ENCODE assay signal across 1 cellular context in the genomic region with DNA sequence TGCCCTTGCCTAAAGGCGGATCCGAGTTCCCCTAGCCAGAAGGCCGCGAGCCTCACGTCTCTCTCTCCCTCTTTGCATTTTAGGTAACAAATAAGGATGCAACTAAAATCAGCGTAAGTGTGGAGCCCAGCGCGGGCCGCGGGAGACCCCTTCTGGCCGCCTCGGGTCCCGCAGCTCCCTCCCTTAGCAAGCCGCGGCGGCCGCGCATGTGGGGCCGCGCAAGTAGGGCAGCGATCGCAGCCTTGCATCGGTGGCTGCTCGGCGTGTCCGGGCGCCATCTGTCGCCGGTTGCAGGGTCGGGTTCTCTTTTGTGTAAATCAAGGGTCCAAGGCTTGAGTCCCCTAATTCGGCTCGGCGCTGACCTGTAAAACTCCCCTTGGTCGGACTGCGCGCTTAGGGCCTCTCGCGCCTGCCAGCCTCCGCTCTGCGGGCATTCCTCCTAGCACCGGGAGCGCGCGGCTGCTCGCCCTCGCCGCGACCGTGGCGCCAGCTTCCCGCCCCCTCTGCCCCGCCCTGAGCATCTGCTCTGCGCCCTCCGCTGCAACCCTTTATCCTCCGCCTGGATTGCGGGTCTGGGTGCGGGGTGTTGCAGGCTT.
TF ChIP-seq lines count a peak whose summit lies in the region.

No MANE protein-coding gene starts in this region.

TF ChIP-seq in HEK293, 187 proteins besides CTCF, POLR2A, EP300 and RAD21 (continued from another document):
- TF ChIP-seq ZNF555 (tag by site-specific recombination; conservative IDR thresholded peaks at IDR 0.05), result no peak
- no peak for TF ChIP-seq RBAK (tag by site-specific recombination; IDR thresholded peaks at IDR 0.05)
- TF ChIP-seq ZNF600 (tag by site-specific recombination; IDR thresholded peaks at IDR 0.05), result peak; percentile 88
- peak; percentile 81; the same call in 1 of the 2 replicates for TF ChIP-seq MZF1 (tag by site-specific recombination; IDR thresholded peaks at IDR 0.05; ENCODE audit: borderline replicate concordance)
- peak; percentile 58; the same call in 1 of the 2 replicates for TF ChIP-seq ZNF777 (tag by site-specific recombination; IDR thresholded peaks at IDR 0.05; ENCODE audit: borderline replicate concordance)
- TF ChIP-seq ZNF610 (tag by site-specific recombination; IDR thresholded peaks at IDR 0.05; ENCODE audit: borderline replicate concordance), result peak; percentile 80
- peak; percentile 73 for TF ChIP-seq KLF8 (tag by site-specific recombination; IDR thresholded peaks at IDR 0.05)
- peak; percentile 86; the same call in 1 of the 2 replicates for TF ChIP-seq ZNF561 (tag by site-specific recombination; IDR thresholded peaks at IDR 0.05; ENCODE audit: borderline replicate concordance)
- peak; percentile 64 for TF ChIP-seq GLIS2 (tag by site-specific recombination; IDR thresholded peaks at IDR 0.05)
- no peak for TF ChIP-seq ZNF341 (tag by site-specific recombination; IDR thresholded peaks at IDR 0.05; ENCODE audit: low read depth)
- TF ChIP-seq ZNF354C (tag by site-specific recombination; IDR thresholded peaks at IDR 0.05; ENCODE audit: borderline replicate concordance, low read depth), result no peak
- peak; percentile 53 for TF ChIP-seq EGR2 (tag by site-specific recombination; IDR thresholded peaks at IDR 0.05; ENCODE audit: low read depth)
- TF ChIP-seq ZEB2 (tag by site-specific recombination; IDR thresholded peaks at IDR 0.05), result peak; percentile 89
- TF ChIP-seq ZNF157 (tag by site-specific recombination; IDR thresholded peaks at IDR 0.05), result no peak
- no peak for TF ChIP-seq ZNF510 (tag by site-specific recombination; IDR thresholded peaks at IDR 0.05; ENCODE audit: insufficient replicate concordance)
- TF ChIP-seq, protein P1, sequence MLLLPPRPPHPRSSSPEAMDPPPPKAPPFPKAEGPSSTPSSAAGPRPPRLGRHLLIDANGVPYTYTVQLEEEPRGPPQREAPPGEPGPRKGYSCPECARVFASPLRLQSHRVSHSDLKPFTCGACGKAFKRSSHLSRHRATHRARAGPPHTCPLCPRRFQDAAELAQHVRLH (tag by site-specific recombination; IDR thresholded peaks at IDR 0.05), result 0 out of 2 replicates have a peak, but pooled peaks have one; percentile 19
- no peak for TF ChIP-seq ZNF221 (tag by site-specific recombination; IDR thresholded peaks at IDR 0.05; ENCODE audit: borderline replicate concordance)
- TF ChIP-seq ZNF2 (tag by site-specific recombination; IDR thresholded peaks at IDR 0.05), result peak; percentile 94
- TF ChIP-seq, protein P2, sequence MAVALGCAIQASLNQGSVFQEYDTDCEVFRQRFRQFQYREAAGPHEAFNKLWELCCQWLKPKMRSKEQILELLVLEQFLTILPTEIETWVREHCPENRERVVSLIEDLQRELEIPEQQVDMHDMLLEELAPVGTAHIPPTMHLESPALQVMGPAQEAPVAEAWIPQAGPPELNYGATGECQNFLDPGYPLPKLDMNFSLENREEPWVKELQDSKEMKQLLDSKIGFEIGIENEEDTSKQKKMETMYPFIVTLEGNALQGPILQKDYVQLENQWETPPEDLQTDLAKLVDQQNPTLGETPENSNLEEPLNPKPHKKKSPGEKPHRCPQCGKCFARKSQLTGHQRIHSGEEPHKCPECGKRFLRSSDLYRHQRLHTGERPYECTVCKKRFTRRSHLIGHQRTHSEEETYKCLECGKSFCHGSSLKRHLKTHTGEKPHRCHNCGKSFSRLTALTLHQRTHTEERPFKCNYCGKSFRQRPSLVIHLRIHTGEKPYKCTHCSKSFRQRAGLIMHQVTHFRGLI (tag by site-specific recombination; IDR thresholded peaks at IDR 0.05), result peak; percentile 68
- peak; percentile 81 for TF ChIP-seq ZBTB48 (tag by site-specific recombination; IDR thresholded peaks at IDR 0.05)
- TF ChIP-seq ZFHX2 (tag by site-specific recombination; conservative IDR thresholded peaks at IDR 0.05), result peak; percentile 52; the same call in 1 of the 2 replicates
- peak; percentile 46; the same call in 1 of the 2 replicates for TF ChIP-seq ZNF391 (tag by site-specific recombination; IDR thresholded peaks at IDR 0.05; ENCODE audit: borderline replicate concordance, low read depth)
- TF ChIP-seq ZNF146 (tag by site-specific recombination; IDR thresholded peaks at IDR 0.05), result 0 out of 2 replicates have a peak, but pooled peaks have one; percentile 4
- no peak for TF ChIP-seq ZNF558 (tag by site-specific recombination; IDR thresholded peaks at IDR 0.05)
